ENCODE assay signal across 11 cellular contexts in the genomic region with DNA sequence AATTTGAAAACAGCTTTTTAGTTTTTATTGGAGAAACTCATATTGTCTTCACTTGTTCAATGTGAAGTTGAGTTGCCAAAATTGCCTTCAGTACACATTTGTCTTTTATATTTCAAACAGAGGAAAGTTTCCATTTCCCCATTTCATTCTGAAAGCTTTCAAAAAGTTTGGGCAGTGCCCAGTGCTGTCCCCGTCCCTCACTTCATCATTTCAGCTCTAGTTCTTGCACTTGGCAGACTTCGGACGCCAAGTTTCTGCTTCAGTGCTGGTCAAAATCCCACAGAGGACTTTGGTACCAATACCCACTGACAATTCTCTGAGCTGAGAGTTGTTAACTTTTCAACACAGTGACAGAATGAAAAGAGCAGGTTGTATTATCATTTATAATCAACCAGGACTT. TPM values are rescaled to one million over a fixed set of nuclear protein-coding genes. Genes with fewer than 3 reads are reported as not detected.
DNase-seq lines count a peak whose midpoint lies in the region; TF ChIP-seq lines count a peak whose summit lies in the region.
"Had no signal": no experiment of that assay in that cellular context is flagged by ENCODE, and none has a peak within 500 bp of the region (broad histone marks: within the 10 kb centered on the region; RNA-seq: fewer than 3 reads in every experiment).

No MANE protein-coding gene starts in this region.

- TF ChIP-seq CTCF in glutamatergic neuron (IDR thresholded peaks at IDR 0.05; ENCODE audit: partially characterized antibody, unreplicated experiment): no peak

- no peak overlapping the region for H3K4me3 Mint-ChIP-seq in glutamatergic neuron (ENCODE audit: unreplicated experiment)
- H3K4me3 Mint-ChIP-seq: CD4-positive, alpha-beta memory T cell had no signal

- no peaks in the 10 kb centered on the region for H3K9me3 Mint-ChIP-seq in glutamatergic neuron (ENCODE audit: unreplicated experiment)

- H3K4me1 Mint-ChIP-seq in glutamatergic neuron (ENCODE audit: low read depth, unreplicated experiment): no peaks in the 10 kb centered on the region
- H3K4me1 Mint-ChIP-seq: CD4-positive, alpha-beta memory T cell had no signal

- peaks cover 7% of the 10 kb centered on the region for H3K36me3 Mint-ChIP-seq in glutamatergic neuron (ENCODE audit: unreplicated experiment)
- H3K36me3 Mint-ChIP-seq: CD4-positive, alpha-beta memory T cell had no signal

- DNase-seq in anterior cingulate cortex (lab: John Stamatoyannopoulos, UW) (peak in 34 of 58 donors; percentile 1 to 76 (median 20)), globus pallidus (ENCODE audit: low spot score) (peak; percentile 69), nucleus accumbens (lab: John Stamatoyannopoulos, UW) (peak in 29 of 56 donors; percentile 3 to 71 (median 17)), glutamatergic neuron (no peak), NCI-H128 (lab: John Stamatoyannopoulos, UW; ENCODE audit: unreplicated experiment) (no peak)
- DNase-seq in activated CD4-positive, alpha-beta T cell treated with anti-CD3 and anti-CD28 coated beads, Interleukin-2, amount 50 U/mL, for 4 hours: no peak
- no peak for DNase-seq in central memory CD4-positive, alpha-beta T cell
- DNase-seq: BE2C; CD4-positive, alpha-beta memory T cell; DMS79; GM23248 had no signal

- no peaks in the 10 kb centered on the region for H3K27me3 Mint-ChIP-seq in glutamatergic neuron (ENCODE audit: unreplicated experiment)
- H3K27me3 Mint-ChIP-seq: CD4-positive, alpha-beta memory T cell had no signal

- no peak overlapping the region for H3K27ac Mint-ChIP-seq in glutamatergic neuron (ENCODE audit: unreplicated experiment)
- H3K27ac Mint-ChIP-seq: CD4-positive, alpha-beta memory T cell had no signal

RNA-seq across cellular contexts. Expression of a gene that starts 43.4 kb away (rescaled TPM):
- not detected for total RNA-seq in glutamatergic neuron (ENCODE audit: unreplicated experiment)
- total RNA-seq: CD4-positive, alpha-beta memory T cell; GM23248 had no signal

Comparison
In these comparisons a context has a peak if more than half of its experiments do, and no peak if none do; other contexts are left out.
1. DNase-seq: peak in anterior cingulate cortex (34 of 58), globus pallidus (single experiment) and nucleus accumbens (29 of 56); none in activated CD4-positive, alpha-beta T cell treated with anti-CD3 and anti-CD28 coated beads, Interleukin-2, amount 50 U/mL, for 4 hours (0 of 2), glutamatergic neuron (single experiment), NCI-H128 (single experiment) and central memory CD4-positive, alpha-beta T cell (single experiment).